16 cellular contexts compared by ENCODE assay signal in genomic region chr9:89059925-89060506, GRCh38.
A peak's percentile ranks its signal among the peaks of the same experiment; 100 is the strongest.
DNase-seq lines count a peak whose midpoint lies in the region; ATAC-seq and TF ChIP-seq lines count a peak whose summit lies in the region.
"Had no signal": no experiment of that assay in that cellular context is flagged by ENCODE, and none has a peak within 500 bp of the region (broad histone marks: within the 10 kb centered on the region; RNA-seq: fewer than 3 reads in every experiment).

No MANE protein-coding gene starts in this region.

- H3K4me2 ChIP-seq in neuronal stem cell (ENCODE audit: insufficient read depth, low read length, poor library complexity, severe bottlenecking) = no peak overlapping the region
- H3K4me2 ChIP-seq: A549 had no signal

- no peak overlapping the region for H3K4me3 Mint-ChIP-seq in stimulated activated naive CD8-positive, alpha-beta T cell treated with anti-CD3 and anti-CD28 coated beads, Interleukin-15, amount 100 ng/mL, for 72 hours
- no peak overlapping the region for H3K4me3 Mint-ChIP-seq in type B pancreatic cell
- H3K4me3 Mint-ChIP-seq: CD4-positive, alpha-beta T cell; H9 had no signal

- 98% methylated on average over 6 of the region's 15 CpGs; no CpG with 5 or more reads in 1 of the 2 donors for WGBS in neuronal stem cell (ENCODE audit: extremely low coverage in 2 of 2, insufficient read length in 2 of 2, insufficient replicate concordance in 1 of 2), 2 donors
- 91% methylated on average over 15 of the region's 15 CpGs for WGBS in thymus

- H2AK5ac ChIP-seq in neuronal stem cell (ENCODE audit: low read depth, low read length) = no peak overlapping the region

- no peak overlapping the region for H4K8ac ChIP-seq in neuronal stem cell (ENCODE audit: low read depth, low read length)

- H2BK12ac ChIP-seq in neuronal stem cell (ENCODE audit: low read length) = no peak overlapping the region

- H3K4ac ChIP-seq in neuronal stem cell (ENCODE audit: low read length) = no peak overlapping the region

- no peaks in the 10 kb centered on the region for H3K27me3 ChIP-seq in neuronal stem cell (ENCODE audit: control insufficient read depth in 3 of 3, insufficient read depth in 3 of 3, low read depth in 1 of 3, low read length in 3 of 3)
- H3K27me3 ChIP-seq in thymus (ENCODE audit: control insufficient read depth, insufficient read depth) = no peaks in the 10 kb centered on the region
- H3K27me3 ChIP-seq in left lung = no peaks in the 10 kb centered on the region

- H2BK120ac ChIP-seq in neuronal stem cell (ENCODE audit: low read depth, low read length) = no peak overlapping the region

- H2BK5ac ChIP-seq in neuronal stem cell (ENCODE audit: low read length) = no peak overlapping the region

- DNase-seq in stimulated activated naive CD8-positive, alpha-beta T cell treated with anti-CD3 and anti-CD28 coated beads, Interleukin-15, amount 100 ng/mL, for 72 hours = peak in 1 of 2 donors; percentile 25
- DNase-seq in stimulated activated naive CD8-positive, alpha-beta T cell treated with anti-CD3 and anti-CD28 coated beads, Interleukin-15, Interleukin-2, amounts not matched to agents 100 U/mL and 50 U/mL, for 24 hours = no peak
- no peak for DNase-seq in neuronal stem cell (ENCODE audit: low spot score)
- DNase-seq in type B pancreatic cell (ENCODE audit: extremely low spot score, unreplicated experiment) = no peak
- DNase-seq in left lung = no peak
- DNase-seq in NCI-H446 treated with DMSO at 0.1 percent for 48 hours (lab: John Stamatoyannopoulos, UW) = no peak
- DNase-seq: AML-193; Caco-2; CD4-positive, alpha-beta T cell; GDM1; GOT3; H9 had no signal

- H2BK15ac ChIP-seq in neuronal stem cell (ENCODE audit: low read length) = no peak overlapping the region

- H3K18ac ChIP-seq in neuronal stem cell (ENCODE audit: low read length) = peak overlapping the region; percentile 19

- H3K9me3 Mint-ChIP-seq in stimulated activated naive CD8-positive, alpha-beta T cell treated with anti-CD3 and anti-CD28 coated beads, Interleukin-15, amount 100 ng/mL, for 72 hours = no peaks in the 10 kb centered on the region
- H3K9me3 Mint-ChIP-seq in type B pancreatic cell = no peaks in the 10 kb centered on the region
- H3K9me3 Mint-ChIP-seq: CD4-positive, alpha-beta T cell; H9 had no signal

- no peak overlapping the region for H4K91ac ChIP-seq in neuronal stem cell (ENCODE audit: low read depth, low read length, poor library complexity)

- H3K36me3 ChIP-seq in neuronal stem cell (replicated peaks in 1 of 2; ENCODE audit: control insufficient read depth in 2 of 2, insufficient read depth in 2 of 2, low read length in 2 of 2) = peaks cover 25 to 90% of the 10 kb centered on the region in 2 donors
- no peaks in the 10 kb centered on the region for H3K36me3 ChIP-seq in thymus (ENCODE audit: control insufficient read depth, insufficient read depth)
- no peaks in the 10 kb centered on the region for H3K36me3 ChIP-seq in left lung

- no peaks in the 10 kb centered on the region for H3K4me1 Mint-ChIP-seq in stimulated activated naive CD8-positive, alpha-beta T cell treated with anti-CD3 and anti-CD28 coated beads, Interleukin-15, amount 100 ng/mL, for 72 hours
- no peaks in the 10 kb centered on the region for H3K4me1 Mint-ChIP-seq in type B pancreatic cell (ENCODE audit: unreplicated experiment)
- H3K4me1 Mint-ChIP-seq: H9 had no signal

- ATAC-seq in stimulated activated naive CD8-positive, alpha-beta T cell treated with anti-CD3 and anti-CD28 coated beads, Interleukin-15, amount 100 ng/mL, for 72 hours = peak; percentile 58
- ATAC-seq in stimulated activated naive CD8-positive, alpha-beta T cell treated with anti-CD3 and anti-CD28 coated beads, Interleukin-15, Interleukin-2, amounts not matched to agents 100 U/mL and 50 U/mL, for 24 hours = no peak
- no peak for ATAC-seq in left lung
- ATAC-seq: A549 had no signal

- H3K36me3 Mint-ChIP-seq in type B pancreatic cell = no peaks in the 10 kb centered on the region

- H3K27ac Mint-ChIP-seq in stimulated activated naive CD8-positive, alpha-beta T cell treated with anti-CD3 and anti-CD28 coated beads, Interleukin-15, amount 100 ng/mL, for 72 hours = no peak overlapping the region
- no peak overlapping the region for H3K27ac Mint-ChIP-seq in type B pancreatic cell
- H3K27ac Mint-ChIP-seq: CD4-positive, alpha-beta T cell; H9 had no signal

- no peaks in the 10 kb centered on the region for H3K27me3 Mint-ChIP-seq in stimulated activated naive CD8-positive, alpha-beta T cell treated with anti-CD3 and anti-CD28 coated beads, Interleukin-15, amount 100 ng/mL, for 72 hours
- no peaks in the 10 kb centered on the region for H3K27me3 Mint-ChIP-seq in type B pancreatic cell

- no peak overlapping the region for H3K27ac ChIP-seq in neuronal stem cell (replicated peaks; ENCODE audit: low read length)
- peak overlapping the region; percentile 21 for H3K27ac ChIP-seq in thymus (ENCODE audit: low read depth)
- H3K27ac ChIP-seq in left lung = no peak overlapping the region
- H3K27ac ChIP-seq: 22Rv1, A549, C4-2B had no signal

- H3K79me1 ChIP-seq in neuronal stem cell (ENCODE audit: low read depth, low read length) = no peaks in the 10 kb centered on the region

- no peak overlapping the region for H2AFZ ChIP-seq in neuronal stem cell (ENCODE audit: low read length)

- H3K14ac ChIP-seq in neuronal stem cell (ENCODE audit: low read length) = no peak overlapping the region

- TF ChIP-seq CTCF in type B pancreatic cell (conservative IDR thresholded peaks at IDR 0.05) (no peak), left lung (IDR thresholded peaks at IDR 0.05) (no peak)

- no peak overlapping the region for H3K9ac ChIP-seq in neuronal stem cell (ENCODE audit: low read depth, low read length, poor library complexity)

- intact Hi-C loops in left lung (cut with DNase I) = no loop called here

- H3K9me3 ChIP-seq in neuronal stem cell (replicated peaks in 1 of 2; ENCODE audit: control insufficient read depth in 2 of 2, insufficient read depth in 1 of 2, low read depth in 1 of 2, low read length in 2 of 2) (peaks cover 16 to 21% of the 10 kb centered on the region in 2 donors), thymus (ENCODE audit: control insufficient read depth) (peaks cover 3% of the 10 kb centered on the region), left lung (no peaks in the 10 kb centered on the region)
- H3K9me3 ChIP-seq: Caco-2 had no signal

- H3K4me3 ChIP-seq in neuronal stem cell (ENCODE audit: low read length in 2 of 2) (peak overlapping the region in 1 of 2 donors; percentile 5), thymus (ENCODE audit: low read length) (no peak overlapping the region), left lung (no peak overlapping the region)
- H3K4me3 ChIP-seq: A549 had no signal

- peaks cover 0 to 2% of the 10 kb centered on the region in 2 donors for H3K4me1 ChIP-seq in neuronal stem cell (ENCODE audit: control insufficient read depth in 2 of 2, insufficient read depth in 1 of 2, low read depth in 1 of 2, low read length in 2 of 2)
- H3K4me1 ChIP-seq in thymus (ENCODE audit: control insufficient read depth, insufficient read depth, low read length) = no peaks in the 10 kb centered on the region
- no peaks in the 10 kb centered on the region for H3K4me1 ChIP-seq in left lung
- H3K4me1 ChIP-seq: A549, Caco-2 had no signal

- peak overlapping the region; percentile 87 for H3K23ac ChIP-seq in neuronal stem cell (ENCODE audit: low read depth, low read length, poor library complexity)
